ENCODE assay signal across 19 cellular contexts in genomic region chr7:39826166-39826565, GRCh38.
"Had no signal": no experiment of that assay in that cellular context is flagged by ENCODE, and none has a peak within 500 bp of the region (broad histone marks: within the 10 kb centered on the region; RNA-seq: fewer than 3 reads in every experiment).

No MANE protein-coding gene starts in this region.

- ATAC-seq: Panc1, PC-3 had no signal

- H3K9ac ChIP-seq: SK-N-SH had no signal

- H3K27ac ChIP-seq: RWPE1 had no signal

- H3K4me2 ChIP-seq: SK-N-SH had no signal

- DNase-seq: NCI-H1048; NCI-H1105; NCI-H1417; NCI-H1436 treated with DMSO at 0.1 percent for 48 hours; NCI-H1694; NCI-H187 treated with DMSO at 0.1 percent for 48 hours; NCI-H2029 treated with DMSO at 0.1 percent for 48 hours; NCI-H2171 treated with DMSO at 0.1 percent for 48 hours; NCI-H345; NCI-H446 treated with DMSO at 0.1 percent for 48 hours; NCI-H510A treated with DMSO at 0.1 percent for 48 hours; NCI-H526; NK-92 treated with Interleukin-12 subunit alpha and Interleukin-12 subunit beta, amount 100 ng/mL, for 24 hours; PC-3; SHP77; SK-N-SH; SW 1271 had no signal

- H3K9me3 ChIP-seq: SK-N-SH had no signal
